Comparison of ENCODE assay signal across 8 cellular contexts in genomic region chr2:239259603-239260298, GRCh38.
DNase-seq lines count a peak whose midpoint lies in the region; ATAC-seq, FAIRE-seq and TF ChIP-seq lines count a peak whose summit lies in the region.

No MANE protein-coding gene starts in this region.

- peak; percentile 70 for ATAC-seq in GM18502 (IDR thresholded peaks at IDR 0.05; ENCODE audit: poor library complexity, unreplicated experiment)
- peak; percentile 54 for ATAC-seq in HG03064 (IDR thresholded peaks at IDR 0.05; ENCODE audit: low read depth, unreplicated experiment)
- ATAC-seq in WTC11 = no peak

- DNase-seq in WTC11 (ENCODE audit: low spot score) (no peak), RKO (ENCODE audit: low spot score) (no peak), urothelium cell line (ENCODE audit: low spot score) (no peak), NCI-H82 treated with DMSO at 0.1 percent for 48 hours (lab: John Stamatoyannopoulos, UW; ENCODE audit: unreplicated experiment) (no peak), NCI-H1417 (lab: John Stamatoyannopoulos, UW) (no peak)

- H3K36me3 Mint-ChIP-seq in WTC11 (peaks cover 19% of the 10 kb centered on the region), nephron (ENCODE audit: low read depth) (peaks cover 18% of the 10 kb centered on the region)

- no peaks in the 10 kb centered on the region for H3K27me3 Mint-ChIP-seq in WTC11 (ENCODE audit: low read depth)
- H3K27me3 Mint-ChIP-seq in nephron (ENCODE audit: low read depth) = no peaks in the 10 kb centered on the region

- H3K9me3 Mint-ChIP-seq in WTC11 (peaks cover 21% of the 10 kb centered on the region), nephron (peaks cover 19% of the 10 kb centered on the region)

- POLR2A ChIA-PET in WTC11 (lab: Charles Lee) = no interaction called here

- FAIRE-seq in urothelium cell line (lab: Jason Lieb, UNC) = no peak

- H3K4me1 Mint-ChIP-seq in WTC11 (peaks cover 28% of the 10 kb centered on the region), nephron (peaks cover 47% of the 10 kb centered on the region)

- no peak for TF ChIP-seq CTCF in WTC11 (IDR thresholded peaks at IDR 0.05)
- no peak for TF ChIP-seq CTCF in nephron (IDR thresholded peaks at IDR 0.05; ENCODE audit: unreplicated experiment in 3 of 3)

- H3K4me3 Mint-ChIP-seq in WTC11 = no peak overlapping the region
- H3K4me3 Mint-ChIP-seq in nephron = no peak overlapping the region

- CTCF ChIA-PET in WTC11 (lab: Charles Lee) = no interaction called here

- H3K27ac Mint-ChIP-seq in WTC11 (peak overlapping the region; percentile 67), nephron (peak overlapping the region; percentile 23 to 62 (median 62))

TF ChIP-seq in WTC11, 78 proteins besides CTCF, POLR2A, EP300 and RAD21:
- TF ChIP-seq NFATC4 (CRISPR knock-in tag; IDR thresholded peaks at IDR 0.05) = no peak
- no peak for TF ChIP-seq GTF2I (CRISPR knock-in tag; conservative IDR thresholded peaks at IDR 0.05)
- TF ChIP-seq, protein P1, sequence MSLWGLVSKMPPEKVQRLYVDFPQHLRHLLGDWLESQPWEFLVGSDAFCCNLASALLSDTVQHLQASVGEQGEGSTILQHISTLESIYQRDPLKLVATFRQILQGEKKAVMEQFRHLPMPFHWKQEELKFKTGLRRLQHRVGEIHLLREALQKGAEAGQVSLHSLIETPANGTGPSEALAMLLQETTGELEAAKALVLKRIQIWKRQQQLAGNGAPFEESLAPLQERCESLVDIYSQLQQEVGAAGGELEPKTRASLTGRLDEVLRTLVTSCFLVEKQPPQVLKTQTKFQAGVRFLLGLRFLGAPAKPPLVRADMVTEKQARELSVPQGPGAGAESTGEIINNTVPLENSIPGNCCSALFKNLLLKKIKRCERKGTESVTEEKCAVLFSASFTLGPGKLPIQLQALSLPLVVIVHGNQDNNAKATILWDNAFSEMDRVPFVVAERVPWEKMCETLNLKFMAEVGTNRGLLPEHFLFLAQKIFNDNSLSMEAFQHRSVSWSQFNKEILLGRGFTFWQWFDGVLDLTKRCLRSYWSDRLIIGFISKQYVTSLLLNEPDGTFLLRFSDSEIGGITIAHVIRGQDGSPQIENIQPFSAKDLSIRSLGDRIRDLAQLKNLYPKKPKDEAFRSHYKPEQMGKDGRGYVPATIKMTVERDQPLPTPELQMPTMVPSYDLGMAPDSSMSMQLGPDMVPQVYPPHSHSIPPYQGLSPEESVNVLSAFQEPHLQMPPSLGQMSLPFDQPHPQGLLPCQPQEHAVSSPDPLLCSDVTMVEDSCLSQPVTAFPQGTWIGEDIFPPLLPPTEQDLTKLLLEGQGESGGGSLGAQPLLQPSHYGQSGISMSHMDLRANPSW (CRISPR knock-in tag; conservative IDR thresholded peaks at IDR 0.05; ENCODE audit: low read depth) = no peak
- no peak for TF ChIP-seq GABPB1 (CRISPR knock-in tag; IDR thresholded peaks at IDR 0.05)
- TF ChIP-seq, protein P2, sequence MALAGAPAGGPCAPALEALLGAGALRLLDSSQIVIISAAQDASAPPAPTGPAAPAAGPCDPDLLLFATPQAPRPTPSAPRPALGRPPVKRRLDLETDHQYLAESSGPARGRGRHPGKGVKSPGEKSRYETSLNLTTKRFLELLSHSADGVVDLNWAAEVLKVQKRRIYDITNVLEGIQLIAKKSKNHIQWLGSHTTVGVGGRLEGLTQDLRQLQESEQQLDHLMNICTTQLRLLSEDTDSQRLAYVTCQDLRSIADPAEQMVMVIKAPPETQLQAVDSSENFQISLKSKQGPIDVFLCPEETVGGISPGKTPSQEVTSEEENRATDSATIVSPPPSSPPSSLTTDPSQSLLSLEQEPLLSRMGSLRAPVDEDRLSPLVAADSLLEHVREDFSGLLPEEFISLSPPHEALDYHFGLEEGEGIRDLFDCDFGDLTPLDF (CRISPR knock-in tag; IDR thresholded peaks at IDR 0.05) = no peak
- TF ChIP-seq, protein P3, sequence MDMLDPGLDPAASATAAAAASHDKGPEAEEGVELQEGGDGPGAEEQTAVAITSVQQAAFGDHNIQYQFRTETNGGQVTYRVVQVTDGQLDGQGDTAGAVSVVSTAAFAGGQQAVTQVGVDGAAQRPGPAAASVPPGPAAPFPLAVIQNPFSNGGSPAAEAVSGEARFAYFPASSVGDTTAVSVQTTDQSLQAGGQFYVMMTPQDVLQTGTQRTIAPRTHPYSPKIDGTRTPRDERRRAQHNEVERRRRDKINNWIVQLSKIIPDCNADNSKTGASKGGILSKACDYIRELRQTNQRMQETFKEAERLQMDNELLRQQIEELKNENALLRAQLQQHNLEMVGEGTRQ (CRISPR knock-in tag; IDR thresholded peaks at IDR 0.05) = no peak
- TF ChIP-seq ATF1 (CRISPR knock-in tag; IDR thresholded peaks at IDR 0.05) = no peak
- TF ChIP-seq SOX15 (CRISPR knock-in tag; IDR thresholded peaks at IDR 0.05) = no peak
- no peak for TF ChIP-seq ZNF232 (CRISPR knock-in tag; IDR thresholded peaks at IDR 0.05)
- no peak for TF ChIP-seq JUN (CRISPR knock-in tag; IDR thresholded peaks at IDR 0.05)
- no peak for TF ChIP-seq TCF7 (CRISPR knock-in tag; IDR thresholded peaks at IDR 0.05; ENCODE audit: low read depth)
- TF ChIP-seq, protein P4, sequence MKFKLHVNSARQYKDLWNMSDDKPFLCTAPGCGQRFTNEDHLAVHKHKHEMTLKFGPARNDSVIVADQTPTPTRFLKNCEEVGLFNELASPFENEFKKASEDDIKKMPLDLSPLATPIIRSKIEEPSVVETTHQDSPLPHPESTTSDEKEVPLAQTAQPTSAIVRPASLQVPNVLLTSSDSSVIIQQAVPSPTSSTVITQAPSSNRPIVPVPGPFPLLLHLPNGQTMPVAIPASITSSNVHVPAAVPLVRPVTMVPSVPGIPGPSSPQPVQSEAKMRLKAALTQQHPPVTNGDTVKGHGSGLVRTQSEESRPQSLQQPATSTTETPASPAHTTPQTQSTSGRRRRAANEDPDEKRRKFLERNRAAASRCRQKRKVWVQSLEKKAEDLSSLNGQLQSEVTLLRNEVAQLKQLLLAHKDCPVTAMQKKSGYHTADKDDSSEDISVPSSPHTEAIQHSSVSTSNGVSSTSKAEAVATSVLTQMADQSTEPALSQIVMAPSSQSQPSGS (CRISPR knock-in tag; IDR thresholded peaks at IDR 0.05; ENCODE audit: borderline replicate concordance, low read depth) = no peak
- TF ChIP-seq, protein P5, sequence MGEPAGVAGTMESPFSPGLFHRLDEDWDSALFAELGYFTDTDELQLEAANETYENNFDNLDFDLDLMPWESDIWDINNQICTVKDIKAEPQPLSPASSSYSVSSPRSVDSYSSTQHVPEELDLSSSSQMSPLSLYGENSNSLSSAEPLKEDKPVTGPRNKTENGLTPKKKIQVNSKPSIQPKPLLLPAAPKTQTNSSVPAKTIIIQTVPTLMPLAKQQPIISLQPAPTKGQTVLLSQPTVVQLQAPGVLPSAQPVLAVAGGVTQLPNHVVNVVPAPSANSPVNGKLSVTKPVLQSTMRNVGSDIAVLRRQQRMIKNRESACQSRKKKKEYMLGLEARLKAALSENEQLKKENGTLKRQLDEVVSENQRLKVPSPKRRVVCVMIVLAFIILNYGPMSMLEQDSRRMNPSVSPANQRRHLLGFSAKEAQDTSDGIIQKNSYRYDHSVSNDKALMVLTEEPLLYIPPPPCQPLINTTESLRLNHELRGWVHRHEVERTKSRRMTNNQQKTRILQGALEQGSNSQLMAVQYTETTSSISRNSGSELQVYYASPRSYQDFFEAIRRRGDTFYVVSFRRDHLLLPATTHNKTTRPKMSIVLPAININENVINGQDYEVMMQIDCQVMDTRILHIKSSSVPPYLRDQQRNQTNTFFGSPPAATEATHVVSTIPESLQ (CRISPR knock-in tag; IDR thresholded peaks at IDR 0.05) = no peak
- TF ChIP-seq, protein P6, sequence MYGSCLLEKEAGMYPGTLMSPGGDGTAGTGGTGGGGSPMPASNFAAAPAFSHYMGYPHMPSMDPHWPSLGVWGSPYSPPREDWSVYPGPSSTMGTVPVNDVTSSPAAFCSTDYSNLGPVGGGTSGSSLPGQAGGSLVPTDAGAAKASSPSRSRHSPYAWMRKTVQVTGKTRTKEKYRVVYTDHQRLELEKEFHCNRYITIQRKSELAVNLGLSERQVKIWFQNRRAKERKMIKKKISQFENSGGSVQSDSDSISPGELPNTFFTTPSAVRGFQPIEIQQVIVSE (CRISPR knock-in tag; IDR thresholded peaks at IDR 0.05; ENCODE audit: borderline replicate concordance) = no peak
- no peak for TF ChIP-seq ZNF671 (CRISPR knock-in tag; IDR thresholded peaks at IDR 0.05)
- no peak for TF ChIP-seq ERG (CRISPR knock-in tag; IDR thresholded peaks at IDR 0.05)
- TF ChIP-seq, protein P7, sequence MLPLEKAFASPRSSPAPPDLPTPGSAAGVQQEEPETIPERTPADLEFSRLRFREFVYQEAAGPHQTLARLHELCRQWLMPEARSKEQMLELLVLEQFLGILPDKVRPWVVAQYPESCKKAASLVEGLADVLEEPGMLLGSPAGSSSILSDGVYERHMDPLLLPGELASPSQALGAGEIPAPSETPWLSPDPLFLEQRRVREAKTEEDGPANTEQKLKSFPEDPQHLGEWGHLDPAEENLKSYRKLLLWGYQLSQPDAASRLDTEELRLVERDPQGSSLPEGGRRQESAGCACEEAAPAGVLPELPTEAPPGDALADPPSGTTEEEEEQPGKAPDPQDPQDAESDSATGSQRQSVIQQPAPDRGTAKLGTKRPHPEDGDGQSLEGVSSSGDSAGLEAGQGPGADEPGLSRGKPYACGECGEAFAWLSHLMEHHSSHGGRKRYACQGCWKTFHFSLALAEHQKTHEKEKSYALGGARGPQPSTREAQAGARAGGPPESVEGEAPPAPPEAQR (CRISPR knock-in tag; IDR thresholded peaks at IDR 0.05) = no peak
